Comparison of ENCODE assay signal across 8 cellular contexts in the genomic region with DNA sequence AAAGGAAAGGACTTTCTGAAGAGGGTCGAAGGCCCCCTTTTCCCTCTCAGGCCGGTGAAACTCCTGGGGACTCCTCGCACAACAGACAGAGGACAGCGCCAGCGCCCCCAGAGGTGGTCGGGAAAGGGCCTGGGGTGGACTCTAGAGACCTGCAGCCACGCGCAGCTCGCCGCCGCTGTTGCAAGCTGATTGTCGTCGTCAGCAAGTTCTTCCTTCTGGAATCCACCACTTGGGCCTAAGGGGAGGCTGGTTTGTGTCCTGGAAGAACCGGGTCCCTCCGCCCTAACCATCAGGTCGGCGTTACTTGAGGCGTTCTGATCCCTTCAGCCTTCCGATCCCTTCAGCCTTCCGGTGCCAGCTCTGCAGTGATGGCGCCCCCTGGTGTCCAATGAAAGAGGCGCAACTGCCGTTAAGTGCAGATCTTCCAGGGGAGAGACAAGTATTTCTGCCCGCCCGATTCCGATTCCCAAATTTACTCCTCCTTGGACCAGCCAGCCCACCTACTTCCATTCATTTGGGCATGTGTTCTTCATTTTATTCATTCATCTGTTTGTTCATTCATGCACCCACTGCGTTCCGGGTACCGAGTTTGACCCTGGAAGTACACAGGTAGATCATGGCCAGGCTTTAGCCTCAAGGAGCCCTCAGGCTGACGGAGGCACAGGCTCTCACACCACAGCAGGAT.
DNase-seq lines count a peak whose midpoint lies in the region; ATAC-seq and TF ChIP-seq lines count a peak whose summit lies in the region.

No MANE protein-coding gene starts in this region.

- H3K4me1 ChIP-seq in CD4-positive, alpha-beta memory T cell (ENCODE audit: insufficient read depth, low read length): peaks cover 5% of the 10 kb centered on the region
- no peaks in the 10 kb centered on the region for H3K4me1 ChIP-seq in mucosa of descending colon (ENCODE audit: low read depth)

- peaks cover 0 to 8% (median 4%) of the 10 kb centered on the region in 8 donors for H3K9me3 Mint-ChIP-seq in CD4-positive, alpha-beta memory T cell

- H3K9me3 ChIP-seq in CD4-positive, alpha-beta memory T cell (ENCODE audit: control insufficient read depth in 1 of 2, low read length in 2 of 2): no peaks in the 10 kb centered on the region
- peaks cover 6% of the 10 kb centered on the region for H3K9me3 ChIP-seq in mucosa of descending colon

- intact Hi-C loops in CD4-positive, alpha-beta memory T cell (cut with micrococcal nuclease): loop anchor here (1.0 to 5.0 kb wide), 5 partner anchors 322 to 1768 kb away; a partner anchor contains a TSS
- intact Hi-C loops in mucosa of descending colon (cut with DNase I, micrococcal nuclease): loop anchor here (5.0 to 10.0 kb wide), 2 partner anchors 392 to 394 kb away; no protein-coding TSS in a partner anchor

- H3K36me3 ChIP-seq in CD4-positive, alpha-beta memory T cell (ENCODE audit: insufficient read depth, low read length): no peaks in the 10 kb centered on the region
- H3K36me3 ChIP-seq in mucosa of descending colon (ENCODE audit: low read depth): no peaks in the 10 kb centered on the region

- no peaks in the 10 kb centered on the region for H3K36me3 Mint-ChIP-seq in CD4-positive, alpha-beta memory T cell

- ATAC-seq in HG02798 (IDR thresholded peaks at IDR 0.05; ENCODE audit: poor library complexity, unreplicated experiment) (peak; percentile 49), mucosa of descending colon (peak; percentile 72), GM18858 (IDR thresholded peaks at IDR 0.05; ENCODE audit: unreplicated experiment) (no peak)

- CTCF ChIA-PET in CD4-positive, alpha-beta memory T cell (lab: Charles Lee; ENCODE audit: partially characterized antibody): interaction anchor here (0.8 to 5.8 kb wide), 19 partner anchors 9 to 1235 kb away, joined by 3 to 61 read pairs (median 3); no protein-coding TSS in a partner anchor

- H3K4me3 Mint-ChIP-seq in CD4-positive, alpha-beta memory T cell: peak overlapping the region in 7 of 8 donors; percentile 7 to 77 (median 51)

- POLR2A ChIA-PET in CD4-positive, alpha-beta memory T cell (lab: Charles Lee; ENCODE audit: partially characterized antibody): interaction anchor here (1.2 to 1.3 kb wide), 2 partner anchors 321 to 847 kb away, joined by 3 read pairs; no protein-coding TSS in a partner anchor

- peaks cover 41 to 55% of the 10 kb centered on the region in 2 donors for H3K27me3 Mint-ChIP-seq in CD4-positive, alpha-beta memory T cell

- no peak overlapping the region for H3K4me3 ChIP-seq in CD4-positive, alpha-beta memory T cell (ENCODE audit: low read length in 2 of 2)
- no peak overlapping the region for H3K4me3 ChIP-seq in epithelial cell of proximal tubule (ENCODE audit: low read depth, low read length)
- no peak overlapping the region for H3K4me3 ChIP-seq in mucosa of descending colon

- peak overlapping the region in 1 of 7 donors; percentile 63 for H3K27ac Mint-ChIP-seq in CD4-positive, alpha-beta memory T cell

- TF ChIP-seq CTCF in epithelial cell of proximal tubule (conservative IDR thresholded peaks at IDR 0.05; ENCODE audit: low read depth, low read length) (peak; percentile 88), mucosa of descending colon (IDR thresholded peaks at IDR 0.05) (peak; percentile 74)

- H3K27ac ChIP-seq in CD4-positive, alpha-beta memory T cell (ENCODE audit: low read depth, low read length): no peak overlapping the region

- peak; percentile 54 to 64 (median 59) for DNase-seq in CD4-positive, alpha-beta memory T cell
- DNase-seq in NOMO-1 (lab: John Stamatoyannopoulos, UW; ENCODE audit: unreplicated experiment in 2 of 2) (peak; percentile 59 to 70), activated T-cell treated with anti-CD3 and anti-CD28 coated beads for 1 hour (ENCODE audit: low read depth) (peak; percentile 74), epithelial cell of proximal tubule (ENCODE audit: low read depth) (no peak), mucosa of descending colon (peak in 2 of 3 donors; percentile 74 to 77)
- DNase-seq in stimulated activated CD8-positive, alpha-beta memory T cell treated with anti-CD3 and anti-CD28 coated beads, Interleukin-4, amount 100 ng/mL, for 1 hour (ENCODE audit: low read depth in 2 of 2, low spot score in 1 of 2): peak; percentile 44 to 64

- peaks cover 5 to 14% (median 9%) of the 10 kb centered on the region in 4 donors for H3K4me1 Mint-ChIP-seq in CD4-positive, alpha-beta memory T cell

- peaks cover 16% of the 10 kb centered on the region for H3K27me3 ChIP-seq in CD4-positive, alpha-beta memory T cell (ENCODE audit: insufficient read depth, low read length)
